14 cellular contexts compared by ENCODE assay signal in the genomic region with DNA sequence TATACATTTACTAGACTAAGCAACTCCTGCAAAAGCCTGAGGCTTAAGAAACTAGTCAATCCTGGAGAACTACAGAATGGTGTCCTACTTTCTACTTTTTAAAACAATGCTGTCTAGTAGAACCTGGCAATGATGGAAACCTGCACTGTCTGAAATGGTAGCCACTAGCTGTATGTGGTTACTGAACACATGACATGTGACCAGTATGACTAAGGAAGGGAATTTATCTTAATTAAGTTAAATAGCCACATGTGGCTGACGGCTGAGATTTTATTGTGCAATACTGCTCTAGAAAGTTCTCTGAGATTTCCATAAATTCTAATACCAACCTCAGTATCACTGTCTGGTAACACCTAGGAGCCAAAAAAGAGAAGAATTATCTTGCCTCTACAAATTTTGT. TPM values are rescaled to one million over a fixed set of nuclear protein-coding genes. Genes with fewer than 3 reads are reported as not detected.
DNase-seq lines count a peak whose midpoint lies in the region; ATAC-seq, FAIRE-seq and TF ChIP-seq lines count a peak whose summit lies in the region.
"Had no signal": no experiment of that assay in that cellular context is flagged by ENCODE, and none has a peak within 500 bp of the region (broad histone marks: within the 10 kb centered on the region; RNA-seq: fewer than 3 reads in every experiment).

No MANE protein-coding gene starts in this region.

- H3K4me1 Mint-ChIP-seq in HFFc6 (ENCODE audit: low read depth) = peaks cover 31% of the 10 kb centered on the region
- H3K4me1 Mint-ChIP-seq: stimulated activated naive CD8-positive, alpha-beta T cell treated with anti-CD3 and anti-CD28 coated beads, Interleukin-15, amount 100 ng/mL, for 72 hours had no signal

- peaks cover 40% of the 10 kb centered on the region for H3K36me3 Mint-ChIP-seq in HFFc6 (ENCODE audit: low read depth)

- peak overlapping the region; percentile 47 for H3K27ac Mint-ChIP-seq in HFFc6
- H3K27ac Mint-ChIP-seq: stimulated activated naive CD8-positive, alpha-beta T cell treated with anti-CD3 and anti-CD28 coated beads, Interleukin-15, amount 100 ng/mL, for 72 hours had no signal

- no peaks in the 10 kb centered on the region for H3K9me3 ChIP-seq in vagina

- H3K27me3 Mint-ChIP-seq in HFFc6 (ENCODE audit: insufficient read depth) = no peaks in the 10 kb centered on the region
- H3K27me3 Mint-ChIP-seq: stimulated activated naive CD8-positive, alpha-beta T cell treated with anti-CD3 and anti-CD28 coated beads, Interleukin-15, amount 100 ng/mL, for 72 hours had no signal

- peak; percentile 62 for DNase-seq in HFFc6
- peak; percentile 10 for DNase-seq in amniotic stem cell (lab: John Stamatoyannopoulos, UW)
- DNase-seq in foreskin melanocyte = peak; percentile 55
- no peak for DNase-seq in vagina (ENCODE audit: extremely low spot score in 2 of 2)
- no peak for DNase-seq in stimulated activated naive CD8-positive, alpha-beta T cell treated with anti-CD3 and anti-CD28 coated beads, Interleukin-15, Interleukin-2, amounts not matched to agents 100 U/mL and 50 U/mL, for 24 hours
- DNase-seq in NCI-H82 (lab: John Stamatoyannopoulos, UW) = no peak
- DNase-seq in RCC 7860 (ENCODE audit: low spot score) = no peak
- no peak for DNase-seq in ecto neural progenitor cell (ENCODE audit: low spot score)
- DNase-seq: activated T-cell treated with anti-CD3 and anti-CD28 coated beads for 4 hours; Right ventricle myocardium superior; stimulated activated CD4-positive, alpha-beta T cell treated with anti-CD3 and anti-CD28 coated beads, Interleukin-4, amount 100 ng/mL, for 1 hour; stimulated activated naive CD8-positive, alpha-beta T cell treated with anti-CD3 and anti-CD28 coated beads, Interleukin-15, amount 100 ng/mL, for 72 hours had no signal

- peak overlapping the region; percentile 32 for H3K27ac ChIP-seq in vagina
- H3K27ac ChIP-seq: epithelial cell of prostate had no signal

- H3K9me3 Mint-ChIP-seq in HFFc6 = no peaks in the 10 kb centered on the region
- H3K9me3 Mint-ChIP-seq: stimulated activated naive CD8-positive, alpha-beta T cell treated with anti-CD3 and anti-CD28 coated beads, Interleukin-15, amount 100 ng/mL, for 72 hours had no signal

- no peak overlapping the region for H3K4me3 ChIP-seq in vagina

- H3K4me1 ChIP-seq in vagina = peaks cover 12% of the 10 kb centered on the region

- H3K36me3 ChIP-seq in vagina = peaks cover 0 to 31% of the 10 kb centered on the region in 2 donors

- no peak for ATAC-seq in stimulated activated naive CD8-positive, alpha-beta T cell treated with anti-CD3 and anti-CD28 coated beads, Interleukin-15, Interleukin-2, amounts not matched to agents 100 U/mL and 50 U/mL, for 24 hours
- ATAC-seq: stimulated activated naive CD8-positive, alpha-beta T cell treated with anti-CD3 and anti-CD28 coated beads, Interleukin-15, amount 100 ng/mL, for 72 hours had no signal

- no peak for TF ChIP-seq CTCF in HFFc6 (IDR thresholded peaks at IDR 0.05)
- no peak for TF ChIP-seq CTCF in vagina (IDR thresholded peaks at IDR 0.05)

- no peak overlapping the region; the same call in 1 of the 2 replicates for H3K4me3 Mint-ChIP-seq in HFFc6
- H3K4me3 Mint-ChIP-seq: stimulated activated naive CD8-positive, alpha-beta T cell treated with anti-CD3 and anti-CD28 coated beads, Interleukin-15, amount 100 ng/mL, for 72 hours had no signal

- no peaks in the 10 kb centered on the region for H3K27me3 ChIP-seq in vagina

- TF ChIP-seq POLR2A in vagina (IDR thresholded peaks at IDR 0.05) = no peak

- FAIRE-seq in RCC 7860 (lab: Jason Lieb, UNC) = no peak
- FAIRE-seq: keratinocyte had no signal

- intact Hi-C loops in vagina (cut with DNase I) = no loop called here

RNA-seq across cellular contexts. Expression of a gene that starts 44.9 kb away (rescaled TPM):
- total RNA-seq in HFFc6 (2021; fragmentation: NEBNext Ultra II Directional; extraction: Animal tissue kit (Norgen Biotek cat#: 25700)) = 10 to 100 TPM in 3 of 6 experiments, 1 to 10 TPM in 3; 7.3 to 12.0 (median 10.2) TPM
- 19.2 TPM for total RNA-seq in vagina

Comparison
In these comparisons a context has a peak if more than half of its experiments do, and no peak if none do; other contexts are left out.
1. DNase-seq: peak in HFFc6 (single experiment), amniotic stem cell (single experiment) and foreskin melanocyte (single experiment); none in vagina (0 of 2), stimulated activated naive CD8-positive, alpha-beta T cell treated with anti-CD3 and anti-CD28 coated beads, Interleukin-15, Interleukin-2, amounts not matched to agents 100 U/mL and 50 U/mL, for 24 hours (single experiment), NCI-H82 (single experiment), RCC 7860 (single experiment) and ecto neural progenitor cell (single experiment).